ENCODE assay signal across 10 cellular contexts in the genomic region with DNA sequence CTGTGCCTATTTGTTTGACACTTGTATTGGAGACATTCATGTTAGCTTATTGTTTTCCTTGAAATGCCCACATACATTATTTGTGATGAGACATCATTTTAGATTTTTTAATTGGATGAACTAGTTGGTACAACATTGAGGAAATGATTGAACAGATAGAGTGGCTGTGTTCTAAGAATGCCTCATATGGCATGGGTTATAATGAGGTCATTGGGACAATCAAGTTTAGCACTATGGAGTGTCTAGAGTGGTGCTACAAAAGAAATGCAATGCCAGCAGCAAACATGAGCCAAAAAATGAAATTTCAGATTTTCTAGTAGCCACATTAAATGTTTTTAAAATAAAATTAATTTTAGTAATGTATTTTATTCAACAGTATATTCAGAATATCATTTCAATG.
"Had no signal": no experiment of that assay in that cellular context is flagged by ENCODE, and none has a peak within 500 bp of the region (broad histone marks: within the 10 kb centered on the region; RNA-seq: fewer than 3 reads in every experiment).

No MANE protein-coding gene starts in this region.

- H3K27ac ChIP-seq: HL-60, KMS-11 had no signal

- H2AFZ ChIP-seq: GM23338 had no signal

- H3K9me3 Mint-ChIP-seq: GM23338, IgD-negative memory B cell had no signal

- H3K4me3 ChIP-seq: GM23338, HAP-1 had no signal

- H3K27ac Mint-ChIP-seq: GM23338, IgD-negative memory B cell had no signal

- DNase-seq: H7, KBM-7 had no signal

- ATAC-seq: GM23338, HCT116, HepG2 had no signal

- H3K36me3 Mint-ChIP-seq: IgD-negative memory B cell had no signal

- H3K36me3 ChIP-seq: HAP-1 had no signal

- H3K9ac ChIP-seq: KMS-11 had no signal

- H3K4me1 ChIP-seq: HAP-1 had no signal

- H3K4me3 Mint-ChIP-seq: GM23338, IgD-negative memory B cell had no signal

- H3K4me2 ChIP-seq: GM23338, KMS-11 had no signal

- FAIRE-seq: H1, HepG2 had no signal

- H3K9me3 ChIP-seq: HAP-1 had no signal
